11 cellular contexts compared by ENCODE assay signal in the genomic region with DNA sequence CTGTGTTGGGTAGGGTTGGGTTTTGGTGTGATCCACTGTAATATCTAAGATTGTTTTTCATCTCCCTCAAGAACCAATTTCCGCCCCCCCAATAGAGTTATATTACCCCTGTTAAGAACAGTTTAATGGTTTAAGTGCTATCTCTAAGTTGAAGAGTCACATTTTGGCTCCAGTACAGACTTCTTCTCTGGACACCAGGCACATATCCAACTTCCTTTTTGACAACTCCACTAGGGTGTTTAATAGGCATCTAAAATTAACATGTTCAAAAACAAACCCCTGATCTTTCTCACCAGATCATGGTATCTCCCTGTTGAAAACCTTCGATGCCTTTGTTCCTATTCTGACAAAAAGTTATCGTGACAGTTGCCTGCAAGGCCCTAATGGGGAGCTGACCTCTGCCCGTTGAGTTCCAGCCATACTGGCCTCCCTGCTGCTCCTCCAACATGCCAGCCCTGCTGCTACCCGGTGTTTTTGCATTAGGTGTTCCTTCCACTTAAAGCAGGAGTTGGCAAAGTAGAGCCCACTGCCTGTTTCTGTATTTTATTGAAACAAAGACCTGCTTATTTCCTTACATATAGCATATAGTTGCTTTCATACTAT. TPM values are rescaled to one million over a fixed set of nuclear protein-coding genes. Genes with fewer than 3 reads are reported as not detected.
A peak's percentile ranks its signal among the peaks of the same experiment; 100 is the strongest.
DNase-seq lines count a peak whose midpoint lies in the region; ATAC-seq and TF ChIP-seq lines count a peak whose summit lies in the region.
"Had no signal": no experiment of that assay in that cellular context is flagged by ENCODE, and none has a peak within 500 bp of the region (broad histone marks: within the 10 kb centered on the region; RNA-seq: fewer than 3 reads in every experiment).

No MANE protein-coding gene starts in this region.

- CTCF ChIA-PET in activated CD4-positive, alpha-beta T cell treated with anti-CD3 and anti-CD28 coated beads for 36 hours (lab: Charles Lee) = interaction anchor here (0.5 to 1.6 kb wide), 5 partner anchors 12 to 59 kb away, joined by 3 to 4 read pairs (median 3); no protein-coding TSS in a partner anchor
- CTCF ChIA-PET in Calu3 (lab: Charles Lee) = no interaction called here

- H3K4me3 Mint-ChIP-seq in activated CD4-positive, alpha-beta T cell treated with anti-CD3 and anti-CD28 coated beads for 36 hours = no peak overlapping the region
- H3K4me3 Mint-ChIP-seq in endodermal cell (peak overlapping the region; percentile 10), progenitor cell of endocrine pancreas (ENCODE audit: low read depth) (no peak overlapping the region), Calu3 (ENCODE audit: low read depth, unreplicated experiment) (no peak overlapping the region)
- peak overlapping the region; percentile 77 for H3K4me3 Mint-ChIP-seq in natural killer cell treated with Interleukin-12 subunit alpha and Interleukin-12 subunit beta and Interleukin-15 and Interleukin-18, amount 100 ng/mL, for 72 hours

- H3K27me3 ChIP-seq in MM.1S (replicated peaks; ENCODE audit: insufficient read depth, low read length) (no peaks in the 10 kb centered on the region), endodermal cell (ENCODE audit: control insufficient read depth, insufficient read depth, low read length, poor library complexity, severe bottlenecking) (no peaks in the 10 kb centered on the region)

- no peaks in the 10 kb centered on the region for H3F3A ChIP-seq in MM.1S (ENCODE audit: insufficient read depth, low read length)

- 81% methylated on average over 4 to 5 of the region's 5 CpGs for WGBS in endodermal cell (ENCODE audit: insufficient coverage in 1 of 2, insufficient read length in 1 of 2), 2 experiments

- peaks cover 72% of the 10 kb centered on the region for H3K4me1 Mint-ChIP-seq in activated CD4-positive, alpha-beta T cell treated with anti-CD3 and anti-CD28 coated beads for 36 hours
- H3K4me1 Mint-ChIP-seq in endodermal cell = peaks cover 58% of the 10 kb centered on the region
- H3K4me1 Mint-ChIP-seq in natural killer cell treated with Interleukin-12 subunit alpha and Interleukin-12 subunit beta and Interleukin-15 and Interleukin-18, amount 100 ng/mL, for 72 hours (ENCODE audit: low read depth in 2 of 2) = peaks cover 61 to 78% of the 10 kb centered on the region in 2 donors
- H3K4me1 Mint-ChIP-seq in progenitor cell of endocrine pancreas (ENCODE audit: low read depth) = peaks cover 42% of the 10 kb centered on the region
- H3K4me1 Mint-ChIP-seq in Calu3 (ENCODE audit: low read depth, unreplicated experiment) = peaks cover 35% of the 10 kb centered on the region

- H3K79me2 ChIP-seq in MM.1S (ENCODE audit: low read length) = peaks cover 50% of the 10 kb centered on the region

- intact Hi-C loops in activated CD4-positive, alpha-beta T cell treated with anti-CD3 and anti-CD28 coated beads for 36 hours (cut with DNase I, micrococcal nuclease) = no loop called here
- intact Hi-C loops in Calu3 (cut with micrococcal nuclease; ENCODE audit: unreplicated experiment) = no loop called here

- H3K4me3 ChIP-seq in MM.1S (ENCODE audit: low read length) (no peak overlapping the region), endodermal cell (ENCODE audit: low read length) (peak overlapping the region; percentile 70)

- POLR2A ChIA-PET in activated CD4-positive, alpha-beta T cell treated with anti-CD3 and anti-CD28 coated beads for 36 hours (lab: Charles Lee) = interaction anchor here (1.3 kb wide), 2 partner anchors 13 to 19 kb away, joined by 3 to 6 read pairs; partner anchors contain the start of gene USP24

- TF ChIP-seq CTCF in MM.1S (IDR thresholded peaks at IDR 0.05; ENCODE audit: low read length) (no peak), endodermal cell (conservative IDR thresholded peaks at IDR 0.05) (no peak), progenitor cell of endocrine pancreas (IDR thresholded peaks at IDR 0.05; ENCODE audit: unreplicated experiment) (no peak), Calu3 (IDR thresholded peaks at IDR 0.05; ENCODE audit: unreplicated experiment) (no peak)

- H3K9me3 Mint-ChIP-seq in activated CD4-positive, alpha-beta T cell treated with anti-CD3 and anti-CD28 coated beads for 36 hours (ENCODE audit: low read depth) = no peaks in the 10 kb centered on the region
- H3K9me3 Mint-ChIP-seq in endodermal cell = peaks cover 6% of the 10 kb centered on the region
- H3K9me3 Mint-ChIP-seq in natural killer cell treated with Interleukin-12 subunit alpha and Interleukin-12 subunit beta and Interleukin-15 and Interleukin-18, amount 100 ng/mL, for 72 hours = no peaks in the 10 kb centered on the region
- H3K9me3 Mint-ChIP-seq in progenitor cell of endocrine pancreas (ENCODE audit: low read depth) = peaks cover 7% of the 10 kb centered on the region
- H3K9me3 Mint-ChIP-seq in Calu3 (ENCODE audit: low read depth, unreplicated experiment) = no peaks in the 10 kb centered on the region

- H3K4me1 ChIP-seq in MM.1S (ENCODE audit: low read length) (peaks cover 18% of the 10 kb centered on the region), endodermal cell (ENCODE audit: control insufficient read depth, insufficient read depth, low read length) (peaks cover 25% of the 10 kb centered on the region)

- BruUV-seq in Calu3 (replicated peaks; lab: Mats Ljungman, UMichigan) = no TSS peak

- H3K27ac Mint-ChIP-seq in activated CD4-positive, alpha-beta T cell treated with anti-CD3 and anti-CD28 coated beads for 36 hours = peak overlapping the region; percentile 74
- H3K27ac Mint-ChIP-seq in endodermal cell (peak overlapping the region; percentile 62), progenitor cell of endocrine pancreas (no peak overlapping the region), Calu3 (ENCODE audit: unreplicated experiment) (no peak overlapping the region)
- H3K27ac Mint-ChIP-seq in natural killer cell treated with Interleukin-12 subunit alpha and Interleukin-12 subunit beta and Interleukin-15 and Interleukin-18, amount 100 ng/mL, for 72 hours = peak overlapping the region; percentile 74 to 92

- no peak for ATAC-seq in activated CD4-positive, alpha-beta T cell treated with anti-CD3 and anti-CD28 coated beads for 36 hours
- no peak for ATAC-seq in natural killer cell treated with Interleukin-12 subunit alpha and Interleukin-12 subunit beta and Interleukin-15 and Interleukin-18, amount 100 ng/mL, for 72 hours

- H3K9ac ChIP-seq in MM.1S (ENCODE audit: low read length) (no peak overlapping the region), endodermal cell (ENCODE audit: extremely low read depth, low read length, poor library complexity, severe bottlenecking) (no peak overlapping the region)

- peaks cover 26% of the 10 kb centered on the region for H3K36me3 Mint-ChIP-seq in activated CD4-positive, alpha-beta T cell treated with anti-CD3 and anti-CD28 coated beads for 36 hours (ENCODE audit: low read depth)
- H3K36me3 Mint-ChIP-seq in endodermal cell (ENCODE audit: low read depth) (peaks cover 28% of the 10 kb centered on the region), progenitor cell of endocrine pancreas (ENCODE audit: insufficient read depth) (peaks cover 17% of the 10 kb centered on the region), Calu3 (ENCODE audit: insufficient read depth, unreplicated experiment) (no peaks in the 10 kb centered on the region)
- H3K36me3 Mint-ChIP-seq in natural killer cell treated with Interleukin-12 subunit alpha and Interleukin-12 subunit beta and Interleukin-15 and Interleukin-18, amount 100 ng/mL, for 72 hours = peaks cover 10% of the 10 kb centered on the region

- H3K9me3 ChIP-seq in MM.1S (replicated peaks; ENCODE audit: insufficient read depth, low read length) (no peaks in the 10 kb centered on the region), endodermal cell (ENCODE audit: control insufficient read depth, low read length) (peaks cover 17% of the 10 kb centered on the region)

- H3K36me3 ChIP-seq in MM.1S (replicated peaks; ENCODE audit: insufficient read depth, low read length) = no peaks in the 10 kb centered on the region
- peaks cover 27% of the 10 kb centered on the region for H3K36me3 ChIP-seq in endodermal cell (ENCODE audit: control insufficient read depth, insufficient read depth, low read length)

- 0 out of 2 replicates have a peak overlapping the region, but pooled peaks have one; percentile 22 for H3K4me2 ChIP-seq in MM.1S (ENCODE audit: low read depth, low read length)

- H3K27me3 Mint-ChIP-seq in activated CD4-positive, alpha-beta T cell treated with anti-CD3 and anti-CD28 coated beads for 36 hours = no peaks in the 10 kb centered on the region
- H3K27me3 Mint-ChIP-seq in endodermal cell (ENCODE audit: insufficient read depth) = no peaks in the 10 kb centered on the region
- H3K27me3 Mint-ChIP-seq in natural killer cell treated with Interleukin-12 subunit alpha and Interleukin-12 subunit beta and Interleukin-15 and Interleukin-18, amount 100 ng/mL, for 72 hours = no peaks in the 10 kb centered on the region
- no peaks in the 10 kb centered on the region for H3K27me3 Mint-ChIP-seq in progenitor cell of endocrine pancreas
- no peaks in the 10 kb centered on the region for H3K27me3 Mint-ChIP-seq in Calu3 (ENCODE audit: unreplicated experiment)

- no peaks in the 10 kb centered on the region for H4K20me1 ChIP-seq in MM.1S (ENCODE audit: insufficient read depth, low read length)

- H2AFZ ChIP-seq in MM.1S (ENCODE audit: low read length) = no peak overlapping the region

- no peak for DNase-seq in activated CD4-positive, alpha-beta T cell treated with anti-CD3 and anti-CD28 coated beads for 36 hours
- DNase-seq in activated CD4-positive, alpha-beta T cell treated with anti-CD3 and anti-CD28 coated beads for 1 hour = no peak
- DNase-seq in MM.1S = no peak
- DNase-seq in endodermal cell = peak; percentile 51
- no peak for DNase-seq in natural killer cell treated with Interleukin-12 subunit alpha and Interleukin-12 subunit beta and Interleukin-15 and Interleukin-18, amount 100 ng/mL, for 72 hours (ENCODE audit: low spot score)
- DNase-seq in progenitor cell of endocrine pancreas (ENCODE audit: low spot score, unreplicated experiment) = no peak
- no peak for DNase-seq in mucosa of gallbladder (ENCODE audit: low spot score)
- no peak for DNase-seq in Calu3
- DNase-seq: NCI-H1417 treated with DMSO at 0.1 percent for 48 hours, NCI-H69, WERI-Rb-1 had no signal

- no peaks in the 10 kb centered on the region for H3K9me2 ChIP-seq in MM.1S (replicated peaks; ENCODE audit: insufficient read depth, low read length)

- no peak overlapping the region for H3K27ac ChIP-seq in MM.1S (ENCODE audit: low read length)
- H3K27ac ChIP-seq in endodermal cell (ENCODE audit: low read depth, low read length) = no peak overlapping the region
- H3K27ac ChIP-seq: WERI-Rb-1 had no signal

RNA-seq across cellular contexts. Expression of gene USP24, which starts 18.6 kb away (rescaled TPM):
- 10 to 100 TPM; 37.0 to 39.7 TPM for total RNA-seq in activated CD4-positive, alpha-beta T cell treated with anti-CD3 and anti-CD28 coated beads for 36 hours
- total RNA-seq in endodermal cell = 10 to 100 TPM; 68.2 to 71.5 TPM
- polyA plus RNA-seq in endodermal cell (2013, experiment 1 of 2) = 24.7 TPM
- 24.5 TPM for polyA plus RNA-seq in endodermal cell (2013, experiment 2 of 2)
- 10 to 100 TPM; 66.8 to 83.1 TPM for total RNA-seq in natural killer cell treated with Interleukin-12 subunit alpha and Interleukin-12 subunit beta and Interleukin-15 and Interleukin-18, amount 100 ng/mL, for 72 hours
- total RNA-seq in progenitor cell of endocrine pancreas = 57.1 and 61.0 TPM in 2 replicates
- 34.6 TPM for total RNA-seq in mucosa of gallbladder
- total RNA-seq in Calu3 (2022) = 40.3 and 45.3 TPM in 2 replicates

Comparison
In these comparisons a context has a peak if more than half of its experiments do, and no peak if none do; other contexts are left out.
1. H3K27ac Mint-ChIP-seq: peak in activated CD4-positive, alpha-beta T cell treated with anti-CD3 and anti-CD28 coated beads for 36 hours (single experiment), endodermal cell (single experiment) and natural killer cell treated with Interleukin-12 subunit alpha and Interleukin-12 subunit beta and Interleukin-15 and Interleukin-18, amount 100 ng/mL, for 72 hours (2 of 2); none in progenitor cell of endocrine pancreas (single experiment) and Calu3 (single experiment).
2. H3K4me3 Mint-ChIP-seq: peak in endodermal cell (single experiment) and natural killer cell treated with Interleukin-12 subunit alpha and Interleukin-12 subunit beta and Interleukin-15 and Interleukin-18, amount 100 ng/mL, for 72 hours (single experiment); none in activated CD4-positive, alpha-beta T cell treated with anti-CD3 and anti-CD28 coated beads for 36 hours (single experiment), progenitor cell of endocrine pancreas (single experiment) and Calu3 (single experiment).